Comparison of ENCODE assay signal across 10 cellular contexts in the genomic region with DNA sequence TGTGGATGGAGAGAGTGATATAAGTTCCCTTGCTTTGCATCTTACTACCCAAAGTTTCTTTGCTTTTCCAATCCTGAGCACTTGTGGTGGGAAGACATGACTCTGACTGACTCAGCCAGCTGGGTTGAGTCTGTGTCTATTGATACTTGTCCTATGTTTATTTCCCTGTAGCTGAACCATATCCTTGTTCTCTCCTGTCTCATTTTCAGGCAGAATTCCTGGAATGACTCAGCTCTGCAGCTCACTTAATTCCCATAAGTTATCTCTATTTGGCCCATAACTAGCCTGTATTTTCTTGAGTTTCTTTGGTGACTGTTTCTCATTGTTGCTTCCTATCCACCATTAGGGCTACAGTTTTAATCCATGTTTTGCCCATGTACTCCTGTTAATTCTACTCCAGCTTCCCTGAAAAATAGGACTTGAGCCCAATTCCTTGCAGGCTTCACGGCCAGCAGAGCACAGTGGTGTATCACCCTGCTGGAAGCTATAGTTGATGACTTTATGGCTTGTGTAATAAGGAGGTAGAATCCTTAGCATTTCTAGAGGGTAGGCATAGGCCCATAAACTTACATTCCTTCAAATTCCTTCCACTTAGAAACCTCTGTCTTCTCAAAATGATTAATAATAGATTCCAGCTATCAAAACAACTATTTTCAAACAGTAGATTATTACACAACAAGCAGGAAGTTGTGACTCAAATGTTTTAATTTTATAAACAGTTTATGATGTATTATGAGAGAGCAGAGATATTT.
DNase-seq lines count a peak whose midpoint lies in the region; ATAC-seq and TF ChIP-seq lines count a peak whose summit lies in the region.
"Had no signal": no experiment of that assay in that cellular context is flagged by ENCODE, and none has a peak within 500 bp of the region (broad histone marks: within the 10 kb centered on the region; RNA-seq: fewer than 3 reads in every experiment).

No MANE protein-coding gene starts in this region.

- peak overlapping the region in 3 of 4 donors; percentile 23 to 42 (median 27) for H3K27ac ChIP-seq in gastrocnemius medialis
- H3K27ac ChIP-seq in adrenal gland: peak overlapping the region in 1 of 5 donors; percentile 56

- H3K27me3 ChIP-seq in gastrocnemius medialis (no peaks in the 10 kb centered on the region), adrenal gland (no peaks in the 10 kb centered on the region)

- WGBS in adrenal gland, 4 donors: 42 to 63% (median 47%) methylated on average over 1 of the region's 1 CpG

- TF ChIP-seq CTCF in astrocyte of the cerebellum (IDR thresholded peaks at IDR 0.05; ENCODE audit: low read depth, low read length, missing control alignments): peak; percentile 20
- TF ChIP-seq CTCF in gastrocnemius medialis (IDR thresholded peaks at IDR 0.05 in 4 of 5, conservative IDR thresholded peaks at IDR 0.05 in 1 of 5): no peak
- no peak for TF ChIP-seq CTCF in adrenal gland (IDR thresholded peaks at IDR 0.05)

- H3K4me3 ChIP-seq in astrocyte of the cerebellum (ENCODE audit: low read depth, low read length) (no peak overlapping the region), gastrocnemius medialis (no peak overlapping the region), adrenal gland (no peak overlapping the region)

- no peak for TF ChIP-seq POLR2A in gastrocnemius medialis (IDR thresholded peaks at IDR 0.05)
- no peak for TF ChIP-seq POLR2A in adrenal gland (IDR thresholded peaks at IDR 0.05)

- DNase-seq in GM04503 (ENCODE audit: low read depth) (peak; percentile 94), astrocyte of the cerebellum (ENCODE audit: low read depth) (peak; percentile 73), left ventricle myocardium superior (no peak), gastrocnemius medialis (no peak), adrenal gland (no peak)
- DNase-seq in activated CD4-positive, alpha-beta T cell treated with anti-CD3 and anti-CD28 coated beads, Interleukin-2, amount 50 U/mL, for 48 hours: no peak
- DNase-seq in activated CD4-positive, alpha-beta T cell treated with anti-CD3 and anti-CD28 coated beads, Interleukin-2, amount 50 U/mL, for 1 hour: no peak
- DNase-seq: Karpas-422 had no signal

- in situ Hi-C loops in astrocyte of the cerebellum (cut with HindIII; ENCODE audit: low sequenced_read_pairs) (no loop called here), gastrocnemius medialis (cut with MboI; ENCODE audit: low sequenced_read_pairs in 4 of 4) (no loop called here)

- H3K36me3 ChIP-seq in gastrocnemius medialis (no peaks in the 10 kb centered on the region), adrenal gland (replicated peaks in 1 of 2) (no peaks in the 10 kb centered on the region)

- no peaks in the 10 kb centered on the region for H3K9me3 ChIP-seq in gastrocnemius medialis
- H3K9me3 ChIP-seq in adrenal gland (replicated peaks in 1 of 3): no peaks in the 10 kb centered on the region

- intact Hi-C loops in left ventricle myocardium superior (cut with micrococcal nuclease) (no loop called here), gastrocnemius medialis (cut with DNase I; ENCODE audit: low total_unique reads) (no loop called here), adrenal gland (cut with DNase I) (no loop called here)

- ATAC-seq in left ventricle myocardium superior: peak; percentile 72
- ATAC-seq in gastrocnemius medialis: no peak
- ATAC-seq in GM19395 (IDR thresholded peaks at IDR 0.05; ENCODE audit: unreplicated experiment): no peak
- ATAC-seq: activated T-helper 17 cell treated with anti-CD3 and anti-CD28 coated beads, Interleukin-2, amount 50 U/mL, for 72 hours had no signal

- H3K4me1 ChIP-seq in gastrocnemius medialis (no peaks in the 10 kb centered on the region), adrenal gland (replicated peaks in 1 of 2) (no peaks in the 10 kb centered on the region)

Comparison
In these comparisons a context has a peak if more than half of its experiments do, and no peak if none do; other contexts are left out.
1. DNase-seq: peak in GM04503 (single experiment) and astrocyte of the cerebellum (single experiment); none in left ventricle myocardium superior (single experiment), gastrocnemius medialis (0 of 2), activated CD4-positive, alpha-beta T cell treated with anti-CD3 and anti-CD28 coated beads, Interleukin-2, amount 50 U/mL, for 48 hours (0 of 2), adrenal gland (0 of 7) and activated CD4-positive, alpha-beta T cell treated with anti-CD3 and anti-CD28 coated beads, Interleukin-2, amount 50 U/mL, for 1 hour (single experiment).